ENCODE assay signal across 17 cellular contexts in the genomic region with DNA sequence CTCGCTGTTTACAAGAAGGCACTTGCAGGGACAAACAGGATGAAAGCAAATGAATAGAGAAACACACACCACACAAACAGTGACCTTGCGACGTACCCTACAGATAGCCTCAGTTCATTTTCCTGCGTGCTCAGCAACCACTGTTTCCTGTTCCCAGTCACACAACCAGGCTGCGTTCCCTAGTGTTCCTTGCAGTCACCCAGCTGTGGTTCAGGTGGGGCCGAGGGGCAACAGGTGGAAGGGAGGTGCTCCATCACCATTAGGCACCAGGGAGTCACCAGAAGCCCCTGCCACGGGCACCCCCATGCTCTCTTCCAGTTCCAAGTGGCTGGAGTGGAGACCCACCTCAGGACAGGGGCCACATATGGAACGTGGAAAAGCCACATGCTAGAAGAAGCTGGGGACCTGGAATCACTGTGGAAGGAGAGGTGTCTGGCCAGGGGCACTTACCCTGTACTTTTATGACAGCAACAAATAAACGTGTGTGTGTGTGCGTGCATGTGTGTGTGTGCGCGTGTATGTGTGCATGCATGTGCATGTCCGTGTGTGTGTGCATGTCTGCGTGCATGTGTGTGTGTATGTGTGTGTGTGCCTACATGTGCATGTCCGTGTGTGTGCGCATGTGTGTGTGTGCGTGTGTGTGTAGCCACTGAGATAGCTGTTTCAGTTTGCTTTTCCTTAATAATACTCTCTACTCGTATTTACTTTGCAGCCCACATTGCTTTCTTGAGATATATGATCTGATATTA. TPM values are rescaled to one million over a fixed set of nuclear protein-coding genes. Genes with fewer than 3 reads are reported as not detected.
"Had no signal": no experiment of that assay in that cellular context is flagged by ENCODE, and none has a peak within 500 bp of the region (broad histone marks: within the 10 kb centered on the region; RNA-seq: fewer than 3 reads in every experiment).

No MANE protein-coding gene starts in this region.

- H3K27ac Mint-ChIP-seq: activated naive CD8-positive, alpha-beta T cell treated with anti-CD3 and anti-CD28 coated beads for 36 hours; activated T-helper 1 cell treated with anti-CD3 and anti-CD28 coated beads, Interleukin-12 subunit alpha, Interleukin-12 subunit beta, Interleukin-2, Interleukin-4 antibody, amounts not matched to agents 30 ng/mL and 10 ng/mL and 1 ng/mL, durations not matched to agents 14 hours and 24 hours and 36 hours; brain; natural killer cell; stimulated activated naive B cell treated with anti-CD40 and anti-IgM and Interleukin-4, amounts not matched to agents 10 μg/mL and 1 μg/mL and 100 μg/mL, for 72 hours; T-helper 2 cell treated with Interferon-gamma antibody and Interleukin-4, amounts not matched to agents 5 μg/mL and 100 μg/mL, for 36 hours had no signal

- H3K4me1 Mint-ChIP-seq: brain; central memory CD8-positive, alpha-beta T cell; natural killer cell had no signal

- H3K9me3 Mint-ChIP-seq: T-helper 2 cell treated with Interferon-gamma antibody and Interleukin-4, amounts not matched to agents 5 μg/mL and 100 μg/mL, for 36 hours had no signal

- DNase-seq: activated CD4-positive, alpha-beta T cell treated with anti-CD3 and anti-CD28 coated beads, Interleukin-2, amount 50 U/mL, for 4 hours; activated naive CD4-positive, alpha-beta T cell; activated naive CD8-positive, alpha-beta T cell treated with anti-CD3 and anti-CD28 coated beads for 36 hours; activated T-cell treated with anti-CD3 and anti-CD28 coated beads for 4 hours; amygdala; natural killer cell; pancreas; stimulated activated naive B cell treated with anti-CD40 and anti-IgM and Interleukin-4, amounts not matched to agents 10 μg/mL and 1 μg/mL and 100 μg/mL, for 72 hours; thyroid gland had no signal

- ATAC-seq: natural killer cell; pancreas; stimulated activated naive B cell treated with anti-CD40 and anti-IgM and Interleukin-4, amounts not matched to agents 10 μg/mL and 1 μg/mL and 100 μg/mL, for 72 hours had no signal

- H3K27ac ChIP-seq: coronary artery, neutrophil, pancreas, thyroid gland had no signal

- H3K4me1 ChIP-seq: pancreas had no signal

- H3K4me3 ChIP-seq: coronary artery, pancreas, thyroid gland had no signal

- H3K36me3 Mint-ChIP-seq: activated naive CD8-positive, alpha-beta T cell treated with anti-CD3 and anti-CD28 coated beads for 36 hours; brain; natural killer cell had no signal

- H3K9me3 ChIP-seq: neutrophil, pancreas, thyroid gland had no signal

- H3K36me3 ChIP-seq: neutrophil, pancreas, thyroid gland had no signal

- H3K4me3 Mint-ChIP-seq: activated naive CD8-positive, alpha-beta T cell treated with anti-CD3 and anti-CD28 coated beads for 36 hours; activated T-helper 1 cell treated with anti-CD3 and anti-CD28 coated beads, Interleukin-12 subunit alpha, Interleukin-12 subunit beta, Interleukin-2, Interleukin-4 antibody, amounts not matched to agents 30 ng/mL and 10 ng/mL and 1 ng/mL, durations not matched to agents 14 hours and 24 hours and 36 hours; brain; central memory CD8-positive, alpha-beta T cell; natural killer cell; stimulated activated naive B cell treated with anti-CD40 and anti-IgM and Interleukin-4, amounts not matched to agents 10 μg/mL and 1 μg/mL and 100 μg/mL, for 72 hours; T-helper 2 cell treated with Interferon-gamma antibody and Interleukin-4, amounts not matched to agents 5 μg/mL and 100 μg/mL, for 36 hours had no signal

- H3K27me3 ChIP-seq: pancreas, thyroid gland had no signal

RNA-seq across cellular contexts. Expression of a gene that starts 18.9 kb away (rescaled TPM):
- total RNA-seq: activated CD8-positive, alpha-beta memory T cell treated with anti-CD3 and anti-CD28 coated beads for 36 hours; activated naive CD8-positive, alpha-beta T cell treated with anti-CD3 and anti-CD28 coated beads for 36 hours; activated T-helper 1 cell treated with anti-CD3 and anti-CD28 coated beads, Interleukin-12 subunit alpha, Interleukin-12 subunit beta, Interleukin-2, Interleukin-4 antibody, amounts not matched to agents 30 ng/mL and 10 ng/mL and 1 ng/mL, durations not matched to agents 14 hours and 24 hours and 36 hours; frontal cortex; natural killer cell had no signal

RNA-seq across cellular contexts. Expression of a gene that starts 56.0 kb away (rescaled TPM):
- total RNA-seq: activated CD8-positive, alpha-beta memory T cell treated with anti-CD3 and anti-CD28 coated beads for 36 hours; activated naive CD8-positive, alpha-beta T cell treated with anti-CD3 and anti-CD28 coated beads for 36 hours; activated T-helper 1 cell treated with anti-CD3 and anti-CD28 coated beads, Interleukin-12 subunit alpha, Interleukin-12 subunit beta, Interleukin-2, Interleukin-4 antibody, amounts not matched to agents 30 ng/mL and 10 ng/mL and 1 ng/mL, durations not matched to agents 14 hours and 24 hours and 36 hours had no signal
